Comparison of ENCODE assay signal across 19 cellular contexts in the genomic region with DNA sequence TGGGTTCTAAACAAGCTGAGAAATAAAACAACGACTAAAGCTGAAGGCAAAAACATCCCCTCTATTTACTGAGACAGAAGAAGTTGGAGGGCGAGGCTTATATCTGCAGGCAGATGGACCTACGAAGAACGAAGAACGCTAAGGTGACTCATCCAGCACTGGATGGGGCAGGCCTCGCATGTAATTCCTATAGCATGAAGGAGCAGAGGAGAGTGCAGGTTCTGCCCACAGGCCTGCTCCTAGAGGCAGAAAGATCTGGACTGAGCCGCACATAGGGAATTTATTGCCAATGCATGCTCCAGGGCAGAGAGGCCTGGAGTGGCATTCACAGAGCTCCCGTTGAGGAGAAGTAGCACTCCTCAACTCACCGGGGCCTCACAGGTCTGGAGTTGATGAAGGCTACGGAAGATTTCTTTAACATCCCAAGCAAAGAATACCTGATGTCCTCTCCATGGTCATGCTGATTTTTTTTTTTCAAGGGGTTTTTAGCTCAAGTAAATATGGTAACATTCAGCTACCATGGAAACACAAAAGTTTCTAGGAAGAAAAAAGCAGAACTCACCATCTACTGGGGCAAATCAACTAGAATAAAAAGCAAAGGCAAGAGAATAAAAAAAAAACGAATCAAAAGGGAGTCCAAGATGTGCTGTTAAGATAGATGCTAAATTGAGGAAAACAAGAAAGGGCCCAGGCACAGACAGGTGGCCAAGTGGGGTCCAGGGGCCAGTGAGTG. TPM values are rescaled to one million over a fixed set of nuclear protein-coding genes. Genes with fewer than 3 reads are reported as not detected.
DNase-seq lines count a peak whose midpoint lies in the region; ATAC-seq, FAIRE-seq and TF ChIP-seq lines count a peak whose summit lies in the region.
"Had no signal": no experiment of that assay in that cellular context is flagged by ENCODE, and none has a peak within 500 bp of the region (broad histone marks: within the 10 kb centered on the region; RNA-seq: fewer than 3 reads in every experiment).

No MANE protein-coding gene starts in this region.

- peaks cover 2% of the 10 kb centered on the region for H3K27me3 Mint-ChIP-seq in GM23338 (ENCODE audit: insufficient read depth, low read depth, poor library complexity)
- H3K27me3 Mint-ChIP-seq: naive thymus-derived CD4-positive, alpha-beta T cell had no signal

- H2BK15ac ChIP-seq in mesendoderm (replicated peaks; ENCODE audit: low read depth), result no peak overlapping the region

- H3K4me3 ChIP-seq in GM23338, result no peak overlapping the region
- no peak overlapping the region for H3K4me3 ChIP-seq in bronchial epithelial cell (ENCODE audit: low read depth, low read length)
- no peak overlapping the region for H3K4me3 ChIP-seq in mesendoderm (ENCODE audit: low read length)
- H3K4me3 ChIP-seq: coronary artery, psoas muscle, SJCRH30 had no signal

- H3K4me3 Mint-ChIP-seq in GM23338, result no peak overlapping the region
- H3K4me3 Mint-ChIP-seq: CD4-positive, alpha-beta T cell; naive thymus-derived CD4-positive, alpha-beta T cell had no signal

- WGBS in mesendoderm (ENCODE audit: extremely low coverage, insufficient coverage, low lambda C conversion rate), result no CpG with 5 or more reads among the region's 11 CpGs

- H3K9me2 ChIP-seq in GM23338 (ENCODE audit: insufficient read depth), result no peaks in the 10 kb centered on the region

- H3K4me2 ChIP-seq in GM23338 (no peak overlapping the region), mesendoderm (ENCODE audit: low read length) (no peak overlapping the region)

- H2AK5ac ChIP-seq in mesendoderm (ENCODE audit: low read length), result no peak overlapping the region

- no peak overlapping the region for H3K56ac ChIP-seq in mesendoderm (ENCODE audit: low read length)

- DNase-seq in GM23338 (ENCODE audit: low spot score) (no peak), NCI-H460 (ENCODE audit: extremely low read depth, low read depth) (peak; percentile 36), bronchial epithelial cell (ENCODE audit: low read depth) (peak; percentile 82), mesendoderm (peak; percentile 41), DMS153 treated with DMSO at 0.1 percent for 48 hours (lab: John Stamatoyannopoulos, UW; ENCODE audit: unreplicated experiment) (no peak), HuH-7 (ENCODE audit: low spot score) (no peak)
- DNase-seq: aorta; CD4-positive, alpha-beta T cell; hippocampal formation; left ventricle myocardium superior; naive thymus-derived CD4-positive, alpha-beta T cell; NCI-H2029 treated with DMSO at 0.1 percent for 48 hours; NCI-H748 treated with DMSO at 0.1 percent for 48 hours; psoas muscle; SJCRH30; WERI-Rb-1 had no signal

- H4K5ac ChIP-seq in mesendoderm (ENCODE audit: low read length), result no peak overlapping the region

- TF ChIP-seq CTCF in GM23338 (conservative IDR thresholded peaks at IDR 0.05; ENCODE audit: low read depth in 2 of 2), result no peak
- no peak for TF ChIP-seq CTCF in bronchial epithelial cell (IDR thresholded peaks at IDR 0.05; ENCODE audit: insufficient read depth, low read length, severe bottlenecking)

- H3K9me3 Mint-ChIP-seq in GM23338, result no peaks in the 10 kb centered on the region

- ATAC-seq in GM23338 (peak; percentile 33; the same call in 2 of the 3 replicates), GM18520 (IDR thresholded peaks at IDR 0.05; ENCODE audit: unreplicated experiment) (no peak), GM21576 (IDR thresholded peaks at IDR 0.05; ENCODE audit: unreplicated experiment) (no peak)
- ATAC-seq: left ventricle myocardium superior; naive thymus-derived CD4-positive, alpha-beta T cell; psoas muscle had no signal

- no peaks in the 10 kb centered on the region for H3K27me3 ChIP-seq in GM23338 (ENCODE audit: insufficient read depth)
- no peaks in the 10 kb centered on the region for H3K27me3 ChIP-seq in bronchial epithelial cell (ENCODE audit: control insufficient read depth, insufficient read depth, low read length)
- H3K27me3 ChIP-seq in mesendoderm (ENCODE audit: insufficient read depth, low read length, poor library complexity), result no peaks in the 10 kb centered on the region
- H3K27me3 ChIP-seq: SJCRH30 had no signal

- H3K4me1 ChIP-seq in GM23338 (ENCODE audit: insufficient read depth) (peaks cover 7% of the 10 kb centered on the region), mesendoderm (ENCODE audit: control insufficient read depth, low read depth, low read length) (no peaks in the 10 kb centered on the region)
- H3K4me1 ChIP-seq: psoas muscle, SJCRH30 had no signal

- no peaks in the 10 kb centered on the region for H3K79me1 ChIP-seq in mesendoderm (ENCODE audit: low read length)

- H3K36me3 Mint-ChIP-seq in GM23338 (ENCODE audit: low read depth), result no peaks in the 10 kb centered on the region
- H3K36me3 Mint-ChIP-seq: naive thymus-derived CD4-positive, alpha-beta T cell had no signal

- H2AFZ ChIP-seq in GM23338, result peak overlapping the region; percentile 97

- H3K27ac ChIP-seq in GM23338 (ENCODE audit: low read depth) (no peak overlapping the region), mesendoderm (ENCODE audit: low read depth, low read length) (no peak overlapping the region)
- H3K27ac ChIP-seq: coronary artery, psoas muscle, SJCRH30, WERI-Rb-1 had no signal

- no peak overlapping the region for H2BK120ac ChIP-seq in mesendoderm (ENCODE audit: low read depth, low read length)

- no peak overlapping the region for H4K8ac ChIP-seq in mesendoderm (ENCODE audit: low read depth, low read length)

- H4K20me1 ChIP-seq in GM23338 (replicated peaks; ENCODE audit: insufficient read depth), result no peaks in the 10 kb centered on the region

- H3K4me1 Mint-ChIP-seq in GM23338, result peaks cover 10% of the 10 kb centered on the region

- H2BK5ac ChIP-seq in mesendoderm (ENCODE audit: low read length), result no peak overlapping the region

- H3K79me2 ChIP-seq in GM23338 (replicated peaks; ENCODE audit: insufficient read depth) (no peaks in the 10 kb centered on the region), mesendoderm (ENCODE audit: control insufficient read depth, insufficient read depth, low read length) (no peaks in the 10 kb centered on the region)

- no peak overlapping the region for H3K4ac ChIP-seq in mesendoderm (ENCODE audit: low read depth, low read length)

- FAIRE-seq in bronchial epithelial cell (lab: Jason Lieb, UNC), result no peak

- no peak overlapping the region for H3K18ac ChIP-seq in mesendoderm (ENCODE audit: low read length)

- H3K27ac Mint-ChIP-seq in GM23338, result no peak overlapping the region
- H3K27ac Mint-ChIP-seq: CD4-positive, alpha-beta T cell; naive thymus-derived CD4-positive, alpha-beta T cell had no signal

- H3F3A ChIP-seq in GM23338 (replicated peaks; ENCODE audit: low read depth), result 0 out of 2 replicates have a peak, but pooled peaks cover 4% of the 10 kb centered on the region

- no peak overlapping the region for H3K23ac ChIP-seq in mesendoderm (ENCODE audit: low read length)

- no peaks in the 10 kb centered on the region for H3K36me3 ChIP-seq in GM23338 (ENCODE audit: insufficient read depth)
- H3K36me3 ChIP-seq in bronchial epithelial cell (ENCODE audit: control insufficient read depth, insufficient read depth, low read length), result no peaks in the 10 kb centered on the region
- H3K36me3 ChIP-seq in mesendoderm (ENCODE audit: control insufficient read depth, insufficient read depth, low read length), result no peaks in the 10 kb centered on the region
- H3K36me3 ChIP-seq: SJCRH30, WERI-Rb-1 had no signal

- no peak overlapping the region for H3K9ac ChIP-seq in mesendoderm (ENCODE audit: low read length)

TF ChIP-seq in GM23338, 12 proteins besides CTCF, POLR2A, EP300 and RAD21 (continues in another document):
- TF ChIP-seq NANOG (IDR thresholded peaks at IDR 0.05; ENCODE audit: borderline replicate concordance), result no peak

RNA-seq across cellular contexts. Expression of gene METTL21A, which starts 10.4 kb away (rescaled TPM):
- total RNA-seq in GM23338 (2014; rRNA removed; shearing (Covaris generic)), result 86.0 and 92.8 TPM in 2 replicates
- polyA plus RNA-seq in GM23338 (2016; fragmentation: Nextera tagmentation; extraction: Ambion mirVana), result 106 and 118 TPM in 2 replicates
- 130 and 136 TPM in 2 replicates for total RNA-seq in NCI-H460 (2014; rRNA removed; shearing (Covaris generic))
- polyA plus RNA-seq in NCI-H460 (2014; cell fraction: nucleus; rRNA removed), result 110 and 155 TPM in 2 replicates
- 7.7 and 11.6 TPM in 2 replicates for total RNA-seq in bronchial epithelial cell
- 49.6 TPM for polyA plus RNA-seq in mesendoderm (2013, experiment 1 of 2)
- polyA plus RNA-seq in mesendoderm (2013, experiment 2 of 2), result 49.7 TPM

Comparison
In these comparisons a context has a peak if more than half of its experiments do, and no peak if none do; other contexts are left out.
1. DNase-seq: peak in NCI-H460 (single experiment), bronchial epithelial cell (single experiment) and mesendoderm (single experiment); none in GM23338 (single experiment), DMS153 treated with DMSO at 0.1 percent for 48 hours (single experiment) and HuH-7 (single experiment).